In genomic region chr1:214496126-214496525, GRCh38 we compare ENCODE assay signal across 1 cellular context.
TF ChIP-seq lines count a peak whose summit lies in the region.

No MANE protein-coding gene starts in this region.

TF ChIP-seq in HepG2, 621 proteins besides CTCF, POLR2A, EP300 and RAD21 (continued from another document):
- TF ChIP-seq SNAPC4 (CRISPR knock-in tag; IDR thresholded peaks at IDR 0.05) (no peak), ARNTL (CRISPR knock-in tag; IDR thresholded peaks at IDR 0.05) (no peak), SOX13 (IDR thresholded peaks at IDR 0.05) (no peak), SOX13 (CRISPR knock-in tag; conservative IDR thresholded peaks at IDR 0.05 in 1 of 2, IDR thresholded peaks at IDR 0.05 in 1 of 2) (no peak), ZNF75D (CRISPR knock-in tag; IDR thresholded peaks at IDR 0.05; ENCODE audit: borderline replicate concordance) (no peak), NFYC (CRISPR knock-in tag; IDR thresholded peaks at IDR 0.05) (no peak), SP140L (CRISPR knock-in tag; IDR thresholded peaks at IDR 0.05; ENCODE audit: borderline replicate concordance) (no peak), ZNF576 (CRISPR knock-in tag; IDR thresholded peaks at IDR 0.05) (no peak), CBFB (CRISPR knock-in tag; IDR thresholded peaks at IDR 0.05) (no peak), HDAC1 (CRISPR knock-in tag; IDR thresholded peaks at IDR 0.05) (no peak), XBP1 (CRISPR knock-in tag; IDR thresholded peaks at IDR 0.05) (no peak), BRD4 (CRISPR knock-in tag; IDR thresholded peaks at IDR 0.05) (no peak), ZNF792 (CRISPR knock-in tag; IDR thresholded peaks at IDR 0.05) (no peak), NR2F1 (CRISPR knock-in tag; IDR thresholded peaks at IDR 0.05) (no peak)
